Comparison of ENCODE assay signal across 9 cellular contexts in the genomic region with DNA sequence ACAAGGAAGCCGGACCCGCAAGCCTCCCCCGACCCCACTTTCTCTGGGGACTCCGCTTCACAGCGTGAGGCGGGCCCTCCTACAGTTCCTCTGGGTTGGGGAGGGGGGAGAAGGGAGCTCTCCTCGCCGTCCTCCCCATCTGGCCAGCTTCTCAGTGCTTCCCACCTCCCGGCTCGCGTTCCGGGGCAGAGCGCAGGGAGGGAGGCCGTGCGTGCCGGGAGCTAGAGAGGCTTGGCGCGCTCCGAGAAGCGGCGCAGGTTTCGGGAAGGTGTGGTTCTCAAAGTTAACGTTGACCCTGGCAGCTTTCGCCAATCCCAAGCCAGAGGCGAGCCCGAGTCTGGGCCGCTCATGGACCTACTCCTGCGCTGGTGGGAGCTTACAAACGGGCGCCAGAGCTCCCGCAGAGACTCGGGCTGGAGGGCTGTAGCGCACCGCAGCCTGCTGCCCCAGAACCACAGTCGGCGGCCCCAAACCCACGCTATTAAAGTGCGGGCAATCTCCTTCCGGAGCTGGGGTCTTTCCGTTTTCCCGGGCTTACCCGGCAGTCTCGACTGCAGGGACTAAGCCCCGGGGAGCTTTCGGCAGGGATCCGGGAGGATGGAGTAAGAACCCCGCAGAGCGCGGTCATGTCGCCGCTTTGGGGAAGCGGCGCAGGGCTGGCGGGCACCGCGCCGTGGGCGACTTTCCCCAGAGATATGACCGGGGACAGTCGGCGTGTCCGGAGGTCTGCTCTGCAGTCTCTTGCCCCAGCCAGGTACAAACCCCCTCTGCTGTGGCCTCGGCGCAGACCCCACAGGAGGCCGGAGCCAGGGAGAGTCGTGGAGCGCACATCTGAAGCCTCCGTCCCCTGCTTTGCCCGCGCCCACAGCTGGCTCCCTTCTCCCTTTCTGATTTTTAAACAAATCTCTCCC. TPM values are rescaled to one million over a fixed set of nuclear protein-coding genes. Genes with fewer than 3 reads are reported as not detected.
A peak's percentile ranks its signal among the peaks of the same experiment; 100 is the strongest.
DNase-seq lines count a peak whose midpoint lies in the region; ATAC-seq and TF ChIP-seq lines count a peak whose summit lies in the region.
"Had no signal": no experiment of that assay in that cellular context is flagged by ENCODE, and none has a peak within 500 bp of the region (broad histone marks: within the 10 kb centered on the region; RNA-seq: fewer than 3 reads in every experiment).

No MANE protein-coding gene starts in this region.

- TF ChIP-seq EP300 in neural cell (conservative IDR thresholded peaks at IDR 0.05; ENCODE audit: poor library complexity, severe bottlenecking), result no peak

- peaks cover 89% of the 10 kb centered on the region for H3K79me2 ChIP-seq in PC-3 (ENCODE audit: low read length)
- H3K79me2 ChIP-seq in neural cell (replicated peaks; ENCODE audit: insufficient read depth, low read length), result peaks cover 20% of the 10 kb centered on the region

- H3K9me2 ChIP-seq in PC-3 (replicated peaks; ENCODE audit: low read length), result no peaks in the 10 kb centered on the region
- no peaks in the 10 kb centered on the region for H3K9me2 ChIP-seq in neural cell (ENCODE audit: insufficient read depth, low read length)

- POLR2A ChIA-PET in A673 (lab: Charles Lee; ENCODE audit: low non-redundant PET) (interaction anchor here (0.6 kb wide), 2 partner anchors 374 to 904 kb away, joined by 3 to 6 read pairs; no protein-coding TSS in a partner anchor), PC-3 (lab: Charles Lee; ENCODE audit: unreplicated experiment) (no interaction called here)

- peak overlapping the region; percentile 79 for H3K4me3 ChIP-seq in A673 (ENCODE audit: low read depth, low read length, poor library complexity, severe bottlenecking)
- H3K4me3 ChIP-seq in PC-3 (ENCODE audit: low read length), result peak overlapping the region; percentile 90
- peak overlapping the region; percentile 94 for H3K4me3 ChIP-seq in fibroblast of the aortic adventitia (ENCODE audit: low read depth, low read length)
- H3K4me3 ChIP-seq in neural cell (ENCODE audit: low read length), result peak overlapping the region; percentile 84
- H3K4me3 ChIP-seq: PC-9 had no signal

- H3K4me1 ChIP-seq in A673 (ENCODE audit: insufficient read depth, low read length, poor library complexity, severe bottlenecking) (peaks cover 33% of the 10 kb centered on the region), PC-3 (ENCODE audit: insufficient read depth, low read length) (peaks cover 35% of the 10 kb centered on the region)

- H4K20me1 ChIP-seq in PC-3 (ENCODE audit: low read length) (peaks cover 25% of the 10 kb centered on the region), neural cell (ENCODE audit: insufficient read depth) (no peaks in the 10 kb centered on the region)

- H3K27ac ChIP-seq in A673 (ENCODE audit: low read depth, low read length, poor library complexity, severe bottlenecking) (peak overlapping the region; percentile 89), PC-3 (ENCODE audit: low read length) (peak overlapping the region; percentile 49), neural cell (ENCODE audit: low read length) (peak overlapping the region; percentile 32)
- H3K27ac ChIP-seq: PC-9 had no signal

- H3K4me2 ChIP-seq in PC-3 (ENCODE audit: low read length) (peak overlapping the region; percentile 88), neural cell (ENCODE audit: low read length) (peak overlapping the region; percentile 81)
- H3K4me2 ChIP-seq: PC-9 had no signal

- peak overlapping the region; percentile 83 for H3K9ac ChIP-seq in PC-3 (ENCODE audit: low read length)
- peak overlapping the region; percentile 77 for H3K9ac ChIP-seq in neural cell (ENCODE audit: low read length)

- DNase-seq in A673 (ENCODE audit: low spot score) (peak; percentile 56), PC-3 (no peak), fibroblast of the aortic adventitia (ENCODE audit: low read depth) (peak; percentile 35), kidney glomerular epithelial cell (lab: John Stamatoyannopoulos, UW) (no peak)
- no peak for DNase-seq in stimulated activated CD4-positive, alpha-beta T cell treated with anti-CD3 and anti-CD28 coated beads, Interleukin-2, amount 100 ng/mL, for 48 hours
- DNase-seq: PC-9 had no signal

- no peak for TF ChIP-seq CTCF in A673 (conservative IDR thresholded peaks at IDR 0.05; ENCODE audit: low read depth, low read length)
- no peak for TF ChIP-seq CTCF in PC-3 (conservative IDR thresholded peaks at IDR 0.05; ENCODE audit: low read depth, low read length)
- TF ChIP-seq CTCF in fibroblast of the aortic adventitia (IDR thresholded peaks at IDR 0.05; ENCODE audit: insufficient read depth, low read length), result no peak
- no peak for TF ChIP-seq CTCF in neural cell (IDR thresholded peaks at IDR 0.05; ENCODE audit: poor library complexity, severe bottlenecking)

- ATAC-seq in PC-3 (no peak), HG03159 (IDR thresholded peaks at IDR 0.05; ENCODE audit: unreplicated experiment) (no peak), HG02642 (IDR thresholded peaks at IDR 0.05; ENCODE audit: poor library complexity, unreplicated experiment) (no peak)

- H3F3A ChIP-seq in PC-3 (ENCODE audit: low read length, unreplicated experiment) (peaks cover 3% of the 10 kb centered on the region), neural cell (ENCODE audit: insufficient read depth, low read length, poor library complexity, severe bottlenecking) (no peaks in the 10 kb centered on the region)

- intact Hi-C loops in A673 (cut with micrococcal nuclease; ENCODE audit: unreplicated experiment) (loop anchor here (5.0 to 10.0 kb wide), 3 partner anchors 254 to 711 kb away; no protein-coding TSS in a partner anchor), PC-3 (cut with micrococcal nuclease) (loop anchor here (5.0 to 10.0 kb wide), 4 partner anchors 451 to 1151 kb away; no protein-coding TSS in a partner anchor)

- peak; percentile 37 for TF ChIP-seq RAD21 in neural cell (conservative IDR thresholded peaks at IDR 0.05)

- peaks cover 23% of the 10 kb centered on the region for H3K36me3 ChIP-seq in A673 (ENCODE audit: insufficient read depth, low read length, poor library complexity, severe bottlenecking)
- peaks cover 14% of the 10 kb centered on the region; the same call in 1 of the 2 replicates for H3K36me3 ChIP-seq in PC-3 (ENCODE audit: low read depth, low read length)
- H3K36me3 ChIP-seq in neural cell (ENCODE audit: insufficient read depth, low read length), result no peaks in the 10 kb centered on the region

- H2AFZ ChIP-seq in PC-3 (ENCODE audit: low read length) (peak overlapping the region; percentile 44; the same call in 1 of the 2 replicates), neural cell (ENCODE audit: low read depth, low read length) (peak overlapping the region; percentile 30)
- H2AFZ ChIP-seq: PC-9 had no signal

- BruUV-seq in A673 (replicated peaks; lab: Mats Ljungman, UMichigan), result no TSS peak
- TSS peak; percentile 35 for BruUV-seq in PC-3 (replicated peaks; lab: Mats Ljungman, UMichigan)

- CTCF ChIA-PET in A673 (lab: Charles Lee), result no interaction called here
- CTCF ChIA-PET in PC-3 (lab: Charles Lee), result no interaction called here

- H3K9me3 ChIP-seq in A673 (ENCODE audit: low read depth, low read length, poor library complexity, severe bottlenecking), result no peaks in the 10 kb centered on the region
- H3K9me3 ChIP-seq in PC-3 (ENCODE audit: low read length), result no peaks in the 10 kb centered on the region
- no peaks in the 10 kb centered on the region for H3K9me3 ChIP-seq in neural cell (ENCODE audit: low read length)

- H3K27me3 ChIP-seq in A673 (replicated peaks; ENCODE audit: insufficient read depth, low read depth, low read length, poor library complexity), result no peaks in the 10 kb centered on the region
- no peaks in the 10 kb centered on the region for H3K27me3 ChIP-seq in PC-3 (ENCODE audit: low read length)
- peaks cover 30% of the 10 kb centered on the region for H3K27me3 ChIP-seq in neural cell (ENCODE audit: insufficient read depth, low read depth, low read length)

TF ChIP-seq in neural cell, 6 proteins besides CTCF, POLR2A, EP300 and RAD21:
- TF ChIP-seq MXI1 (conservative IDR thresholded peaks at IDR 0.05; ENCODE audit: poor library complexity, severe bottlenecking), result no peak
- TF ChIP-seq SMC3 (conservative IDR thresholded peaks at IDR 0.05; ENCODE audit: poor library complexity), result peak; percentile 23
TF ChIP-seq in neural cell: peak in this region for 1.

RNA-seq across cellular contexts. Expression of a gene that starts 0.8 kb away (rescaled TPM):
- total RNA-seq in A673 (2021), result 297 and 319 TPM in 2 replicates
- total RNA-seq in PC-3 (2014; rRNA removed), result 111 and 172 TPM in 2 replicates
- 397 and 695 TPM in 2 replicates for total RNA-seq in fibroblast of the aortic adventitia (ENCODE audit: low replicate concordance)
- polyA plus RNA-seq in neural cell, result 22.9 and 23.4 TPM in 2 replicates
- 60.6 and 78.6 TPM in 2 replicates for polyA minus RNA-seq in neural cell
- total RNA-seq: PC-9 had no signal

Comparison
In these comparisons a context has a peak if more than half of its experiments do, and no peak if none do; other contexts are left out.
1. DNase-seq: peak in A673 (single experiment) and fibroblast of the aortic adventitia (single experiment); none in PC-3 (single experiment), kidney glomerular epithelial cell (single experiment) and stimulated activated CD4-positive, alpha-beta T cell treated with anti-CD3 and anti-CD28 coated beads, Interleukin-2, amount 100 ng/mL, for 48 hours (0 of 2).
2. H3K27ac ChIP-seq: peak in every context shown above with its lines; median percentile 89 in A673; 49 in PC-3; 32 in neural cell.
3. Peak in every context shown above with its lines, with median percentiles within 50 percentile points of each other: H3K4me3 ChIP-seq.